In genomic region chr4:127829014-127829413, GRCh38 we compare ENCODE assay signal across 14 cellular contexts. TPM values are rescaled to one million over a fixed set of nuclear protein-coding genes. Genes with fewer than 3 reads are reported as not detected.
A peak's percentile ranks its signal among the peaks of the same experiment; 100 is the strongest.
DNase-seq lines count a peak whose midpoint lies in the region; ATAC-seq and TF ChIP-seq lines count a peak whose summit lies in the region.
"Had no signal": no experiment of that assay in that cellular context is flagged by ENCODE, and none has a peak within 500 bp of the region (broad histone marks: within the 10 kb centered on the region; RNA-seq: fewer than 3 reads in every experiment).

No MANE protein-coding gene starts in this region.

- peaks cover 13% of the 10 kb centered on the region for H3K36me3 ChIP-seq in right atrium auricular region

- no peak for DNase-seq in HCEC 1CT
- no peak for DNase-seq in sciatic nerve (ENCODE audit: low spot score)
- no peak for DNase-seq in hepatic stellate cell (ENCODE audit: low spot score)
- no peak for DNase-seq in right atrium auricular region (ENCODE audit: low spot score)
- DNase-seq: EL, mesenchymal stem cell, NCI-H2227 treated with DMSO at 0.1 percent for 48 hours, WERI-Rb-1 had no signal

- H3K27ac ChIP-seq in right atrium auricular region: no peak overlapping the region
- H3K27ac ChIP-seq: breast epithelium, WERI-Rb-1 had no signal

- intact Hi-C loops in sciatic nerve (cut with DNase I): no loop called here

- H3K27me3 ChIP-seq in right atrium auricular region: no peaks in the 10 kb centered on the region
- H3K27me3 ChIP-seq: breast epithelium had no signal

- TF ChIP-seq CTCF in right atrium auricular region (IDR thresholded peaks at IDR 0.05): no peak

- H3K9me3 ChIP-seq in right atrium auricular region: no peaks in the 10 kb centered on the region
- H3K9me3 ChIP-seq: breast epithelium, HAP-1 had no signal

- no peak overlapping the region for H3K4me3 ChIP-seq in right atrium auricular region
- H3K4me3 ChIP-seq: breast epithelium, HAP-1 had no signal

- peak; percentile 87 for ATAC-seq in GM18498 (IDR thresholded peaks at IDR 0.05; ENCODE audit: unreplicated experiment)
- peak; percentile 88 for ATAC-seq in GM19452 (IDR thresholded peaks at IDR 0.05; ENCODE audit: unreplicated experiment)
- peak; percentile 85 for ATAC-seq in HG02798 (IDR thresholded peaks at IDR 0.05; ENCODE audit: poor library complexity, unreplicated experiment)
- peak; percentile 89 for ATAC-seq in HG03442 (IDR thresholded peaks at IDR 0.05; ENCODE audit: unreplicated experiment)
- ATAC-seq in sciatic nerve: no peak

- H3K4me1 ChIP-seq in right atrium auricular region: no peaks in the 10 kb centered on the region
- H3K4me1 ChIP-seq: breast epithelium had no signal

RNA-seq across cellular contexts. Expression of gene HSPA4L, which starts 46.9 kb away (rescaled TPM):
- total RNA-seq in sciatic nerve (12.6 TPM), right atrium auricular region (1 to 10 TPM; 4.9 to 5.4 TPM)

RNA-seq across cellular contexts. Expression of gene PLK4, which starts 51.7 kb away (rescaled TPM):
- total RNA-seq in sciatic nerve: 1.7 TPM
- total RNA-seq in right atrium auricular region: 1 to 10 TPM in 1 of 2 donors, not detected in 1; 2.0 TPM
